In the genomic region with DNA sequence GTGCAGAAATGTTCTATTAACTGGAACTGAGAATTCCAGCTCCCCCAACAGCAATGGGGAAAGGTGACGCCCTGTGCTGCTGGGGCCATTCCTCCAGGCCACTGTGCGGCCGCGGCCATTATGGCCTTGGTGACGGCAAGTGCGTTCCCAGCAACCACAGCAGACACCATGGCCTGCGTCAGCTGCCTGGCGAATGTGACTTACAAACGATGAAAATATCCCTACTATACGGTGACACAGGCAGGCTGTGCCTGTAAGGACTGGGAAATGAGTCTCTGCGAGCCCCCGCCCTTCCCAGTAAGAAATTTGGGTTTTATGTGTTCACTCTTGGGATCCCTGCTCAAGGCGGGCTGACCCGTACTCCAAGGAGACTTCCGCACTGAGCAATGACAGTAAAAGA, we compare ENCODE assay signal across 1 cellular context.
TF ChIP-seq lines count a peak whose summit lies in the region.

No MANE protein-coding gene starts in this region.

TF ChIP-seq in WTC11, 78 proteins besides CTCF, POLR2A, EP300 and RAD21 (continued from another document):
- TF ChIP-seq, protein P1, sequence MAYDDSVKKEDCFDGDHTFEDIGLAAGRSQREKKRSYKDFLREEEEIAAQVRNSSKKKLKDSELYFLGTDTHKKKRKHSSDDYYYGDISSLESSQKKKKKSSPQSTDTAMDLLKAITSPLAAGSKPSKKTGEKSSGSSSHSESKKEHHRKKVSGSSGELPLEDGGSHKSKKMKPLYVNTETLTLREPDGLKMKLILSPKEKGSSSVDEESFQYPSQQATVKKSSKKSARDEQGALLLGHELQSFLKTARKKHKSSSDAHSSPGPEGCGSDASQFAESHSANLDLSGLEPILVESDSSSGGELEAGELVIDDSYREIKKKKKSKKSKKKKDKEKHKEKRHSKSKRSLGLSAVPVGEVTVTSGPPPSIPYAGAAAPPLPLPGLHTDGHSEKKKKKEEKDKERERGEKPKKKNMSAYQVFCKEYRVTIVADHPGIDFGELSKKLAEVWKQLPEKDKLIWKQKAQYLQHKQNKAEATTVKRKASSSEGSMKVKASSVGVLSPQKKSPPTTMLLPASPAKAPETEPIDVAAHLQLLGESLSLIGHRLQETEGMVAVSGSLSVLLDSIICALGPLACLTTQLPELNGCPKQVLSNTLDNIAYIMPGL (CRISPR knock-in tag; IDR thresholded peaks at IDR 0.05), result no peak
- no peak for TF ChIP-seq SMAD3 (CRISPR knock-in tag; IDR thresholded peaks at IDR 0.05; ENCODE audit: borderline replicate concordance)
- TF ChIP-seq, protein P2, sequence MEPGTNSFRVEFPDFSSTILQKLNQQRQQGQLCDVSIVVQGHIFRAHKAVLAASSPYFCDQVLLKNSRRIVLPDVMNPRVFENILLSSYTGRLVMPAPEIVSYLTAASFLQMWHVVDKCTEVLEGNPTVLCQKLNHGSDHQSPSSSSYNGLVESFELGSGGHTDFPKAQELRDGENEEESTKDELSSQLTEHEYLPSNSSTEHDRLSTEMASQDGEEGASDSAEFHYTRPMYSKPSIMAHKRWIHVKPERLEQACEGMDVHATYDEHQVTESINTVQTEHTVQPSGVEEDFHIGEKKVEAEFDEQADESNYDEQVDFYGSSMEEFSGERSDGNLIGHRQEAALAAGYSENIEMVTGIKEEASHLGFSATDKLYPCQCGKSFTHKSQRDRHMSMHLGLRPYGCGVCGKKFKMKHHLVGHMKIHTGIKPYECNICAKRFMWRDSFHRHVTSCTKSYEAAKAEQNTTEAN (CRISPR knock-in tag; IDR thresholded peaks at IDR 0.05), result no peak
- TF ChIP-seq, protein P3, sequence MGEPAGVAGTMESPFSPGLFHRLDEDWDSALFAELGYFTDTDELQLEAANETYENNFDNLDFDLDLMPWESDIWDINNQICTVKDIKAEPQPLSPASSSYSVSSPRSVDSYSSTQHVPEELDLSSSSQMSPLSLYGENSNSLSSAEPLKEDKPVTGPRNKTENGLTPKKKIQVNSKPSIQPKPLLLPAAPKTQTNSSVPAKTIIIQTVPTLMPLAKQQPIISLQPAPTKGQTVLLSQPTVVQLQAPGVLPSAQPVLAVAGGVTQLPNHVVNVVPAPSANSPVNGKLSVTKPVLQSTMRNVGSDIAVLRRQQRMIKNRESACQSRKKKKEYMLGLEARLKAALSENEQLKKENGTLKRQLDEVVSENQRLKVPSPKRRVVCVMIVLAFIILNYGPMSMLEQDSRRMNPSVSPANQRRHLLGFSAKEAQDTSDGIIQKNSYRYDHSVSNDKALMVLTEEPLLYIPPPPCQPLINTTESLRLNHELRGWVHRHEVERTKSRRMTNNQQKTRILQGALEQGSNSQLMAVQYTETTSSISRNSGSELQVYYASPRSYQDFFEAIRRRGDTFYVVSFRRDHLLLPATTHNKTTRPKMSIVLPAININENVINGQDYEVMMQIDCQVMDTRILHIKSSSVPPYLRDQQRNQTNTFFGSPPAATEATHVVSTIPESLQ (CRISPR knock-in tag; IDR thresholded peaks at IDR 0.05), result no peak
- TF ChIP-seq TP53 (CRISPR knock-in tag; IDR thresholded peaks at IDR 0.05), result no peak
- TF ChIP-seq, protein P4, sequence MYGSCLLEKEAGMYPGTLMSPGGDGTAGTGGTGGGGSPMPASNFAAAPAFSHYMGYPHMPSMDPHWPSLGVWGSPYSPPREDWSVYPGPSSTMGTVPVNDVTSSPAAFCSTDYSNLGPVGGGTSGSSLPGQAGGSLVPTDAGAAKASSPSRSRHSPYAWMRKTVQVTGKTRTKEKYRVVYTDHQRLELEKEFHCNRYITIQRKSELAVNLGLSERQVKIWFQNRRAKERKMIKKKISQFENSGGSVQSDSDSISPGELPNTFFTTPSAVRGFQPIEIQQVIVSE (CRISPR knock-in tag; IDR thresholded peaks at IDR 0.05; ENCODE audit: borderline replicate concordance), result no peak
- TF ChIP-seq ZNF232 (CRISPR knock-in tag; IDR thresholded peaks at IDR 0.05), result no peak
- TF ChIP-seq, protein P5, sequence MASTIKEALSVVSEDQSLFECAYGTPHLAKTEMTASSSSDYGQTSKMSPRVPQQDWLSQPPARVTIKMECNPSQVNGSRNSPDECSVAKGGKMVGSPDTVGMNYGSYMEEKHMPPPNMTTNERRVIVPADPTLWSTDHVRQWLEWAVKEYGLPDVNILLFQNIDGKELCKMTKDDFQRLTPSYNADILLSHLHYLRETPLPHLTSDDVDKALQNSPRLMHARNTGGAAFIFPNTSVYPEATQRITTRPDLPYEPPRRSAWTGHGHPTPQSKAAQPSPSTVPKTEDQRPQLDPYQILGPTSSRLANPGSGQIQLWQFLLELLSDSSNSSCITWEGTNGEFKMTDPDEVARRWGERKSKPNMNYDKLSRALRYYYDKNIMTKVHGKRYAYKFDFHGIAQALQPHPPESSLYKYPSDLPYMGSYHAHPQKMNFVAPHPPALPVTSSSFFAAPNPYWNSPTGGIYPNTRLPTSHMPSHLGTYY (CRISPR knock-in tag; IDR thresholded peaks at IDR 0.05), result no peak
- TF ChIP-seq RORB (CRISPR knock-in tag; IDR thresholded peaks at IDR 0.05), result no peak
- TF ChIP-seq ZNF423 (CRISPR knock-in tag; IDR thresholded peaks at IDR 0.05), result no peak
- no peak for TF ChIP-seq FOXJ3 (CRISPR knock-in tag; IDR thresholded peaks at IDR 0.05; ENCODE audit: borderline replicate concordance)
- TF ChIP-seq SOX15 (CRISPR knock-in tag; IDR thresholded peaks at IDR 0.05), result no peak
- no peak for TF ChIP-seq NFATC4 (CRISPR knock-in tag; IDR thresholded peaks at IDR 0.05)
- no peak for TF ChIP-seq TEAD4 (CRISPR knock-in tag; IDR thresholded peaks at IDR 0.05)
- TF ChIP-seq ZNF121 (CRISPR knock-in tag; IDR thresholded peaks at IDR 0.05), result no peak
